Comparison of ENCODE assay signal across 20 cellular contexts in the genomic region with DNA sequence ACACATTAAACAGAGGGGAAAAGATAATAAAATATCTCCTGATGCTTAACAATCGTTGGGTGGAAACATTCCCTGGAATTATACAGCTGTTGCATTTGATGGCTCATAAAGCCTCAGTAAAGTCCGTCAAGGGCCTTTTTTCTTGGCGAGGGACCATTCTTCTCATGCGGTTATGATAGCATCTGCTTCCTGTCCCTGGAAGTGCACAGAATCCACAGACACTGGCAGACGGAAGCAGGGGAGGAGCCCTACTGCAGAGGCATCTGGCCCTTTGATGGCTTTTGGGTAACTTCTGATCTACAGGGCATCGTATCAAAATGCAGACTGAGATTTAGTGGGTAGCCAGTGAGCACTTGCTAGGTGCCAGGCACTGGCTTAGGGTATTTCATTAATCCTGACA.
DNase-seq lines count a peak whose midpoint lies in the region; ATAC-seq and TF ChIP-seq lines count a peak whose summit lies in the region.
"Had no signal": no experiment of that assay in that cellular context is flagged by ENCODE, and none has a peak within 500 bp of the region (broad histone marks: within the 10 kb centered on the region; RNA-seq: fewer than 3 reads in every experiment).

No MANE protein-coding gene starts in this region.

- CTCF ChIA-PET in activated CD4-positive, alpha-beta T cell treated with anti-CD3 and anti-CD28 coated beads for 36 hours (lab: Charles Lee): no interaction called here

- no peaks in the 10 kb centered on the region for H3K4me1 Mint-ChIP-seq in activated CD4-positive, alpha-beta T cell treated with anti-CD3 and anti-CD28 coated beads for 36 hours
- H3K4me1 Mint-ChIP-seq: stimulated activated memory B cell treated with anti-CD40 and anti-IgM and Interleukin-4, amounts not matched to agents 10 μg/mL and 1 μg/mL and 100 μg/mL, for 72 hours had no signal

- H3K27ac Mint-ChIP-seq in activated CD4-positive, alpha-beta T cell treated with anti-CD3 and anti-CD28 coated beads for 36 hours: no peak overlapping the region
- H3K27ac Mint-ChIP-seq: activated naive CD8-positive, alpha-beta T cell treated with anti-CD3 and anti-CD28 coated beads for 36 hours; effector memory CD8-positive, alpha-beta T cell; stimulated activated memory B cell treated with anti-CD40 and anti-IgM and Interleukin-4, amounts not matched to agents 10 μg/mL and 1 μg/mL and 100 μg/mL, for 72 hours; T-helper 1 cell treated with Interleukin-12 subunit alpha and Interleukin-12 subunit beta and Interleukin-4 antibody, amounts not matched to agents 30 μg/mL and 1 μg/mL, for 36 hours had no signal

- H3K4me3 ChIP-seq in AG10803 (ENCODE audit: low read length): no peak overlapping the region
- H3K4me3 ChIP-seq in foreskin fibroblast (ENCODE audit: low read depth in 1 of 2, low read length in 2 of 2): no peak overlapping the region
- H3K4me3 ChIP-seq: BLaER1 treated with 17β-estradiol and CSF1 and Interleukin-3, amounts not matched to agents 10 nM and 100 nM; gastroesophageal sphincter had no signal

- POLR2A ChIA-PET in activated CD4-positive, alpha-beta T cell treated with anti-CD3 and anti-CD28 coated beads for 36 hours (lab: Charles Lee): no interaction called here

- DNase-seq in AG10803 (ENCODE audit: low read depth) (peak; percentile 84), GM03348 (ENCODE audit: low spot score) (peak; percentile 72), NCI-H69 (lab: John Stamatoyannopoulos, UW) (peak; percentile 77), foreskin fibroblast (peak; percentile 4 to 7)
- no peak for DNase-seq in activated CD4-positive, alpha-beta T cell treated with anti-CD3 and anti-CD28 coated beads for 36 hours
- DNase-seq: activated CD4-positive, alpha-beta T cell treated with anti-CD3 and anti-CD28 coated beads for 1 hour; activated naive CD8-positive, alpha-beta T cell treated with anti-CD3 and anti-CD28 coated beads for 36 hours; caudate nucleus; effector memory CD8-positive, alpha-beta T cell; NCI-H187; occipital lobe; trophoblast cell had no signal

- intact Hi-C loops in activated CD4-positive, alpha-beta T cell treated with anti-CD3 and anti-CD28 coated beads for 36 hours (cut with DNase I, micrococcal nuclease): loop anchor here in 1 of 2 experiments (10.0 kb wide), 1 partner anchor 287 kb away; a partner anchor contains a TSS

- H3K27me3 Mint-ChIP-seq in activated CD4-positive, alpha-beta T cell treated with anti-CD3 and anti-CD28 coated beads for 36 hours: peaks cover 23% of the 10 kb centered on the region

- peaks cover 2% of the 10 kb centered on the region for H3K9me3 Mint-ChIP-seq in activated CD4-positive, alpha-beta T cell treated with anti-CD3 and anti-CD28 coated beads for 36 hours (ENCODE audit: low read depth)
- H3K9me3 Mint-ChIP-seq: T-helper 1 cell treated with Interleukin-12 subunit alpha and Interleukin-12 subunit beta and Interleukin-4 antibody, amounts not matched to agents 30 μg/mL and 1 μg/mL, for 36 hours had no signal

- no peaks in the 10 kb centered on the region for H3K36me3 Mint-ChIP-seq in activated CD4-positive, alpha-beta T cell treated with anti-CD3 and anti-CD28 coated beads for 36 hours (ENCODE audit: low read depth)
- H3K36me3 Mint-ChIP-seq: activated naive CD8-positive, alpha-beta T cell treated with anti-CD3 and anti-CD28 coated beads for 36 hours; stimulated activated memory B cell treated with anti-CD40 and anti-IgM and Interleukin-4, amounts not matched to agents 10 μg/mL and 1 μg/mL and 100 μg/mL, for 72 hours had no signal

- no peak for TF ChIP-seq CTCF in AG10803 (conservative IDR thresholded peaks at IDR 0.05; ENCODE audit: low read length)
- TF ChIP-seq CTCF in foreskin fibroblast (IDR thresholded peaks at IDR 0.05; ENCODE audit: low read depth, low read length): no peak

- H3K4me3 Mint-ChIP-seq in activated CD4-positive, alpha-beta T cell treated with anti-CD3 and anti-CD28 coated beads for 36 hours: no peak overlapping the region
- H3K4me3 Mint-ChIP-seq: activated naive CD8-positive, alpha-beta T cell treated with anti-CD3 and anti-CD28 coated beads for 36 hours; effector memory CD8-positive, alpha-beta T cell; stimulated activated memory B cell treated with anti-CD40 and anti-IgM and Interleukin-4, amounts not matched to agents 10 μg/mL and 1 μg/mL and 100 μg/mL, for 72 hours; T-helper 1 cell treated with Interleukin-12 subunit alpha and Interleukin-12 subunit beta and Interleukin-4 antibody, amounts not matched to agents 30 μg/mL and 1 μg/mL, for 36 hours had no signal

- no peak for ATAC-seq in GM18519 (IDR thresholded peaks at IDR 0.05; ENCODE audit: low FRiP score, unreplicated experiment)
- no peak for ATAC-seq in GM18858 (IDR thresholded peaks at IDR 0.05; ENCODE audit: unreplicated experiment)
- no peak for ATAC-seq in activated CD4-positive, alpha-beta T cell treated with anti-CD3 and anti-CD28 coated beads for 36 hours
- no peak for ATAC-seq in GM21786 (IDR thresholded peaks at IDR 0.05; ENCODE audit: unreplicated experiment)
- ATAC-seq: effector memory CD8-positive, alpha-beta T cell; gastroesophageal sphincter; Panc1; stimulated activated memory B cell treated with anti-CD40 and anti-IgM and Interleukin-4, amounts not matched to agents 10 μg/mL and 1 μg/mL and 100 μg/mL, for 72 hours had no signal
